In the genomic region with DNA sequence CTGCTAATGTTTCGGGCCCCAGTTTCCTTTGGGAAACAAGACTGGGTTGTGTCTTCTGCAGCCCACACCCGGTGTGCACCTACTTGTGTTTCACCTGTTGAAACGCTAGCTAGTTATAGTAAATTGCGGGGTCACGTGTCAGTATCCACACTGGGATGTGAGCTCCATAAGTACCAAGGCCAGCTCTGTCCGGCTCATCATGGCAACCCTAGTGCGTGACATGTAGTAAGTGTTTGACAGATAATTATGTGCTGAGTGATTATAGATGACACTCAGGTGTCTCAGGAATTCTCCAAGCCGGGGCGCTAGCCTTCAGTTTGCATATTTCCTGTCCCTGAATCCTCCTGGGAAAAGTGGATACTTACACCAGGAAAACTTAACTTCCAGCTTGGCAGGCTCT, we compare ENCODE assay signal across 17 cellular contexts. TPM values are rescaled to one million over a fixed set of nuclear protein-coding genes. Genes with fewer than 3 reads are reported as not detected.
DNase-seq lines count a peak whose midpoint lies in the region; ATAC-seq and TF ChIP-seq lines count a peak whose summit lies in the region.
"Had no signal": no experiment of that assay in that cellular context is flagged by ENCODE, and none has a peak within 500 bp of the region (broad histone marks: within the 10 kb centered on the region; RNA-seq: fewer than 3 reads in every experiment).

No MANE protein-coding gene starts in this region.

- no peak overlapping the region for H2AFZ ChIP-seq in MM.1S (ENCODE audit: low read length)
- H2AFZ ChIP-seq: GM23338 had no signal

- H3K4me3 ChIP-seq in heart right ventricle (no peak overlapping the region), right atrium auricular region (no peak overlapping the region), MM.1S (ENCODE audit: low read length) (no peak overlapping the region)
- H3K4me3 ChIP-seq: GM23338 had no signal

- WGBS in heart right ventricle, 2 donors: 59 to 66% methylated on average over 9 of the region's 9 CpGs

- no peaks in the 10 kb centered on the region for H3F3A ChIP-seq in MM.1S (ENCODE audit: insufficient read depth, low read length)

- H3K4me2 ChIP-seq in MM.1S (ENCODE audit: low read depth, low read length): no peak overlapping the region
- H3K4me2 ChIP-seq: GM23338 had no signal

- peak in 6 of 8 donors; percentile 13 to 41 (median 28) for ATAC-seq in heart right ventricle
- ATAC-seq in Right ventricle myocardium superior (ENCODE audit: poor library complexity): no peak
- ATAC-seq in HG02610 (IDR thresholded peaks at IDR 0.05; ENCODE audit: unreplicated experiment): no peak
- ATAC-seq: GM23338 had no signal

- no peaks in the 10 kb centered on the region for H3K9me2 ChIP-seq in MM.1S (replicated peaks; ENCODE audit: insufficient read depth, low read length)

- intact Hi-C loops in heart right ventricle (cut with DNase I): no loop called here
- intact Hi-C loops in Right ventricle myocardium superior (cut with DNase I): no loop called here

- H4K20me1 ChIP-seq in MM.1S (ENCODE audit: insufficient read depth, low read length): no peaks in the 10 kb centered on the region

- peak in 2 of 3 experiments; percentile 35 to 63 for DNase-seq in NCI-H1417 (lab: John Stamatoyannopoulos, UW)
- no peak for DNase-seq in NCI-H1417 treated with DMSO at 0.1 percent for 48 hours (lab: John Stamatoyannopoulos, UW)
- no peak for DNase-seq in heart right ventricle
- DNase-seq in Right ventricle myocardium superior: no peak
- DNase-seq in right atrium auricular region (ENCODE audit: low spot score): no peak
- DNase-seq in ureter (ENCODE audit: low spot score): no peak
- no peak for DNase-seq in MM.1S
- DNase-seq: CD8-positive, alpha-beta T cell; COR-L47; DMS153; DND-41; H7 had no signal

- peak overlapping the region in 4 of 10 donors; percentile 6 to 57 (median 51) for H3K27ac ChIP-seq in heart right ventricle
- peak overlapping the region; percentile 59 to 77 for H3K27ac ChIP-seq in right atrium auricular region
- H3K27ac ChIP-seq in MM.1S (ENCODE audit: low read length): no peak overlapping the region
- H3K27ac ChIP-seq: 22Rv1 had no signal

- H3K79me2 ChIP-seq in MM.1S (ENCODE audit: low read length): no peaks in the 10 kb centered on the region

- H3K9me3 ChIP-seq in heart right ventricle (peaks cover 0 to 8% (median 0%) of the 10 kb centered on the region in 11 donors), right atrium auricular region (no peaks in the 10 kb centered on the region), MM.1S (replicated peaks; ENCODE audit: insufficient read depth, low read length) (no peaks in the 10 kb centered on the region)

- H3K4me1 ChIP-seq in heart right ventricle (peaks cover 3 to 31% (median 19%) of the 10 kb centered on the region in 9 donors), right atrium auricular region (peaks cover 0 to 33% of the 10 kb centered on the region in 2 donors), MM.1S (ENCODE audit: low read length) (no peaks in the 10 kb centered on the region)

- H3K27me3 ChIP-seq in heart right ventricle (peaks cover 0 to 7% (median 0%) of the 10 kb centered on the region in 7 donors), right atrium auricular region (no peaks in the 10 kb centered on the region), MM.1S (replicated peaks; ENCODE audit: insufficient read depth, low read length) (no peaks in the 10 kb centered on the region)

- TF ChIP-seq CTCF in heart right ventricle (IDR thresholded peaks at IDR 0.05) (no peak), right atrium auricular region (IDR thresholded peaks at IDR 0.05) (no peak), MM.1S (IDR thresholded peaks at IDR 0.05; ENCODE audit: low read length) (no peak)

- H3K36me3 ChIP-seq in heart right ventricle (peaks cover 0 to 71% (median 0%) of the 10 kb centered on the region in 9 donors), right atrium auricular region (no peaks in the 10 kb centered on the region), MM.1S (replicated peaks; ENCODE audit: insufficient read depth, low read length) (no peaks in the 10 kb centered on the region)

- no peak overlapping the region for H3K9ac ChIP-seq in MM.1S (ENCODE audit: low read length)

RNA-seq across cellular contexts. Expression of gene APOD, which starts 12.8 kb away (rescaled TPM):
- total RNA-seq in heart right ventricle (100 to 1,000 TPM in 6 of 10 donors, 10 to 100 TPM in 4; 73.9 to 582 (median 104) TPM), Right ventricle myocardium superior (322 TPM), right atrium auricular region (10 to 100 TPM; 79.6 to 93.2 TPM), ureter (60.0 TPM)
- 100 to 1,000 TPM; 199 to 235 TPM for polyA plus RNA-seq in heart right ventricle
- total RNA-seq: A673; CD8-positive, alpha-beta T cell; GM23338; H7 had no signal
- polyA plus RNA-seq: CD14-positive monocyte, GM23338 had no signal

RNA-seq across cellular contexts. Expression of gene PPP1R2, which starts 27.8 kb away (rescaled TPM):
- total RNA-seq in heart right ventricle (10 to 100 TPM; 37.6 to 55.2 (median 41.0) TPM), Right ventricle myocardium superior (28.2 TPM), right atrium auricular region (10 to 100 TPM; 43.4 to 49.4 TPM), ureter (52.2 TPM)
- 10 to 100 TPM; 15.4 to 24.9 TPM for polyA plus RNA-seq in heart right ventricle

Comparison
In these comparisons a context has a peak if more than half of its experiments do, and no peak if none do; other contexts are left out.
1. DNase-seq: peak in NCI-H1417 (2 of 3); none in NCI-H1417 treated with DMSO at 0.1 percent for 48 hours (single experiment), heart right ventricle (0 of 2), Right ventricle myocardium superior (single experiment), right atrium auricular region (single experiment), ureter (single experiment) and MM.1S (single experiment).
2. ATAC-seq: peak in heart right ventricle (6 of 8); none in Right ventricle myocardium superior (single experiment) and HG02610 (single experiment).